In the genomic region with DNA sequence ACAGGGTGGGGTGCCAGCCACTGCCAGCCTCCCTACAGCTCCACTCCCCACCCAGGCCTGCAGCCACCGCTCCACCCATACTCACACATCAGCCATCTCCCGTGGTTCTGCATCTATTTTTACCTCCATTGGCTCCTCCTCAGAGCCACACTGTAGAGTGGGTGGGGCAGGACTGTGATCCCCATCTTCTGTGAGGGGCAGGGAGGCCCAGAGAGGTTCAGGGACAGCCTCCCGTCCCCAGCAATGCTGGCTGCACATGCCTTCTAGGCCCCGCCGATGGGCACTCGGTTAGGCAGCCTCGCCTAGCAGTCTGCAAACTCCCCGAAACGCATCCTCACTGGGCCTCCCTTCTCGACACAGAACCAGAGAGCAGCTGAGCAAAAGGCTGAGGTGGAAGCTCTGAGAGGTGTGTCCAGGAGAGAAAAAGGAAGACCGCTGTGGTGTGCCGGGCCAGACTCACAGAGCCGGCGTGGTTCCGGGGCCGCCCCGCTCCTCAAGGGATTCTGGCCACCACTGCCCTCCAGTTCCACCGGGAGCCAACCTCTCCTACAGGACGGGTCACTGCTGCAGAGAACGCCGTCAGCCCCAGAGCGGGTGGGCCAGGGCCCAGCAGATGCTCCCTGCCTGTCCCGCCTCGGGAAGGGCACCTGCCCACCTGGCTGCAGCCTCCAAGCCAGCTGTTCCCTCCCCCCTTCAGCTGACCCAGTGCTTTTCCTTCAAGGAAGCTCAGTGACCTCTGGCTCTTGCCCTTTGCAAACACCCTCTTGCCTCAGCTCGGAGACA, we compare ENCODE assay signal across 8 cellular contexts.
DNase-seq lines count a peak whose midpoint lies in the region; ATAC-seq and TF ChIP-seq lines count a peak whose summit lies in the region.

No MANE protein-coding gene starts in this region.

- peaks cover 26% of the 10 kb centered on the region for H3K4me1 ChIP-seq in testis

- WGBS in testis, 2 donors, result 36 to 56% methylated on average over 16 to 25 of the region's 25 CpGs

- H3K4me3 ChIP-seq in brain microvascular endothelial cell (ENCODE audit: low read depth, low read length) (peak overlapping the region; percentile 75), testis (peak overlapping the region; percentile 70 to 74)

- in situ Hi-C loops in brain microvascular endothelial cell (cut with HindIII; ENCODE audit: low pct_ligation_motif_present, low sequenced_read_pairs), result no loop called here

- peak; percentile 11 for DNase-seq in activated naive CD4-positive, alpha-beta T cell treated with Interleukin-2 at 50 U/mL for 16 hours
- no peak for DNase-seq in activated naive CD4-positive, alpha-beta T cell treated with anti-CD3 and anti-CD28 coated beads, Interleukin-2, amount 50 U/mL, for 16 hours
- no peak for DNase-seq in brain microvascular endothelial cell
- peak; percentile 67 to 73 for DNase-seq in left colon
- no peak for DNase-seq in testis

- TF ChIP-seq CTCF in brain microvascular endothelial cell (IDR thresholded peaks at IDR 0.05; ENCODE audit: low read depth, low read length, missing control alignments), result no peak
- no peak for TF ChIP-seq CTCF in testis (IDR thresholded peaks at IDR 0.05)

- intact Hi-C loops in left colon (cut with DNase I, micrococcal nuclease) (no loop called here), testis (cut with DNase I; ENCODE audit: low total_unique reads) (no loop called here)

- no peak overlapping the region for H3K27ac ChIP-seq in brain microvascular endothelial cell
- peak overlapping the region; percentile 77 to 84 for H3K27ac ChIP-seq in testis

- ATAC-seq in left colon (peak; percentile 44), GM19035 (IDR thresholded peaks at IDR 0.05; ENCODE audit: unreplicated experiment) (no peak), HG02981 (IDR thresholded peaks at IDR 0.05; ENCODE audit: unreplicated experiment) (no peak), GM18907 (IDR thresholded peaks at IDR 0.05; ENCODE audit: unreplicated experiment) (no peak)

- H3K36me3 ChIP-seq in brain microvascular endothelial cell (replicated peaks), result peaks cover 3% of the 10 kb centered on the region
- H3K36me3 ChIP-seq in testis (ENCODE audit: low read depth, missing control alignments), result no peaks in the 10 kb centered on the region

- H3K27me3 ChIP-seq in brain microvascular endothelial cell (replicated peaks), result no peaks in the 10 kb centered on the region
- H3K27me3 ChIP-seq in testis, result no peaks in the 10 kb centered on the region

- no peak for TF ChIP-seq POLR2A in testis (IDR thresholded peaks at IDR 0.05)

- H3K9me3 ChIP-seq in testis, result no peaks in the 10 kb centered on the region

Comparison
In these comparisons a context has a peak if more than half of its experiments do, and no peak if none do; other contexts are left out.
1. DNase-seq: peak in activated naive CD4-positive, alpha-beta T cell treated with Interleukin-2 at 50 U/mL for 16 hours (single experiment) and left colon (2 of 2); none in activated naive CD4-positive, alpha-beta T cell treated with anti-CD3 and anti-CD28 coated beads, Interleukin-2, amount 50 U/mL, for 16 hours (single experiment), brain microvascular endothelial cell (single experiment) and testis (single experiment).